In the genomic region with DNA sequence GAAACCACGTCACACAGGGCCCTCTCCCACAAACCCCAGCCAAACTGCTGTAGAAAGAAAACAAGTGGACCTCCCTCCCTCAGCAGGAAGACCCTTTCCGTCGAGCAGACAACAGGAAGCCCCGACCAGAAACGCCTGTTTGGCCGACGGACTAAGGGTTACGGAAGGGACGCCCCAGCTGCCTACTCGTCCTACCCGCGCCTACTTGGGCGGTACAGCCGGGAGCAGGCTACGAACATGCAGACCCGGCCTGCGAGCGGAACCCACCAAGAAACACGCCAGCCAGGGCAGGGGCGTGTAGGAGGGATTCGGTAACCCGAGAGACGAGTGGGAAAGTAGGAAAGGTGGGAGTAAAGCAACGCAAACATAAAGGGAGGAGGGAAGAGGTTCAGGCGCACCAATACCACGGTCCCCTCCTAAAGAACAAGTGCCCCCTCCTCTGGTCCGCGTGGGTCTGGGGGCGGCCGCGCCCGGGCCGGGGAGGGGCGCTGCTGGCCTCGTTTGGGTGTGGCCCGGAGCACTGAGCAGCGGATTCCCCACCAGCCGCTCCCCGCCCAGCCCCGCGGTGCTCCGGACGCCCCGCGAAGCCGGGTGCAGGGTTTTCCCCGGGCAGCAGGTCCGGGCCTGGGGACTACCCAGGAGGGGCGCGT, we compare ENCODE assay signal across 8 cellular contexts. TPM values are rescaled to one million over a fixed set of nuclear protein-coding genes. Genes with fewer than 3 reads are reported as not detected.
DNase-seq lines count a peak whose midpoint lies in the region; ATAC-seq and TF ChIP-seq lines count a peak whose summit lies in the region.

No MANE protein-coding gene starts in this region.

- DNase-seq in GM23248 (peak; percentile 67), RWPE1 (ENCODE audit: low spot score) (no peak), ascending aorta (ENCODE audit: low spot score in 2 of 2) (peak in 1 of 2 donors; percentile 78), immature natural killer cell (peak; percentile 41 to 46 (median 43)), AML-193 (lab: John Stamatoyannopoulos, UW) (no peak), D341Med (ENCODE audit: low spot score) (no peak)
- DNase-seq in stimulated activated CD4-positive, alpha-beta T cell treated with anti-CD3 and anti-CD28 coated beads, Interleukin-4, amount 100 ng/mL, for 24 hours, result peak; percentile 41

- in situ Hi-C loops in GM23248 (cut with MboI), result no loop called here

- peaks cover 54% of the 10 kb centered on the region for H3K4me1 ChIP-seq in GM23248 (ENCODE audit: insufficient read depth)
- peaks cover 28 to 51% of the 10 kb centered on the region in 2 donors for H3K4me1 ChIP-seq in ascending aorta

- H3K27me3 Mint-ChIP-seq in immature natural killer cell (ENCODE audit: low read depth in 3 of 3), result peaks cover 2 to 10% (median 5%) of the 10 kb centered on the region in 3 donors

- H3K9ac ChIP-seq in GM23248, result peak overlapping the region; percentile 99

- H2AFZ ChIP-seq in GM23248, result peak overlapping the region; percentile 53

- peak overlapping the region; percentile 86 to 98 (median 92) for H3K27ac Mint-ChIP-seq in immature natural killer cell

- H4K20me1 ChIP-seq in GM23248 (ENCODE audit: insufficient read depth), result no peaks in the 10 kb centered on the region

- CTCF ChIA-PET in RWPE1 (lab: Yijun Ruan, JAX), result interaction anchor here (0.6 to 1.9 kb wide), 5 partner anchors 10 to 86 kb away, joined by 3 to 7 read pairs (median 3); no protein-coding TSS in a partner anchor

- H3K27me3 ChIP-seq in GM23248 (replicated peaks; ENCODE audit: insufficient read depth), result no peaks in the 10 kb centered on the region
- H3K27me3 ChIP-seq in ascending aorta, result no peaks in the 10 kb centered on the region

- H3F3A ChIP-seq in GM23248 (ENCODE audit: insufficient read depth), result peaks cover 63% of the 10 kb centered on the region

- H3K4me3 ChIP-seq in GM23248, result peak overlapping the region; percentile 97
- H3K4me3 ChIP-seq in ascending aorta, result peak overlapping the region; percentile 73 to 97

- no peaks in the 10 kb centered on the region for H3K9me2 ChIP-seq in GM23248 (ENCODE audit: insufficient read depth)

- TF ChIP-seq CTCF in RWPE1 (conservative IDR thresholded peaks at IDR 0.05; ENCODE audit: low read depth) (no peak), ascending aorta (IDR thresholded peaks at IDR 0.05) (no peak)

- H3K27ac ChIP-seq in GM23248 (peak overlapping the region; percentile 98), RWPE1 (peak overlapping the region; percentile 100), ascending aorta (peak overlapping the region; percentile 93 to 95)

- peak overlapping the region; percentile 89 to 99 (median 97) for H3K4me3 Mint-ChIP-seq in immature natural killer cell

- no peaks in the 10 kb centered on the region for H3K36me3 Mint-ChIP-seq in immature natural killer cell

- no peak for ATAC-seq in GM18520 (IDR thresholded peaks at IDR 0.05; ENCODE audit: unreplicated experiment)

- no peaks in the 10 kb centered on the region for H3K9me3 ChIP-seq in GM23248 (ENCODE audit: low read depth)
- no peaks in the 10 kb centered on the region for H3K9me3 ChIP-seq in ascending aorta

- peaks cover 35% of the 10 kb centered on the region for H3K79me2 ChIP-seq in GM23248 (ENCODE audit: insufficient read depth)

- POLR2A ChIA-PET in RWPE1 (lab: Yijun Ruan, JAX; ENCODE audit: low non-redundant PET), result interaction anchor here (0.6 to 1.2 kb wide), 2 partner anchors 8 to 1367 kb away, joined by 4 to 6 read pairs; no protein-coding TSS in a partner anchor

- intact Hi-C loops in ascending aorta (cut with DNase I), result loop anchor here (2.0 kb wide), 2 partner anchors 44 to 48 kb away; a partner anchor contains a TSS

- 1% methylated on average over 28 to 47 of the region's 50 CpGs for WGBS in GM23248 (ENCODE audit: low coverage in 1 of 2, low lambda C conversion rate in 2 of 2, missing lambda C conversion rate in 2 of 2), 2 experiments

- H3K4me1 Mint-ChIP-seq in immature natural killer cell, result peaks cover 42 to 48% of the 10 kb centered on the region in 2 donors

- H3K4me2 ChIP-seq in GM23248 (ENCODE audit: unreplicated experiment), result peak overlapping the region; percentile 89

- H3K36me3 ChIP-seq in GM23248 (ENCODE audit: low read depth) (no peaks in the 10 kb centered on the region), ascending aorta (no peaks in the 10 kb centered on the region)

- no peaks in the 10 kb centered on the region for H3K9me3 Mint-ChIP-seq in immature natural killer cell

RNA-seq across cellular contexts. Expression of a gene that starts 0.5 kb away (rescaled TPM):
- total RNA-seq in GM23248 (2014; rRNA removed; shearing (Covaris generic)), result 60.5 and 60.7 TPM in 2 replicates
- polyA plus RNA-seq in GM23248 (2016; fragmentation: Nextera tagmentation; extraction: Ambion mirVana) (1,024 and 1,043 TPM in 2 replicates), immature natural killer cell (100 to 1,000 TPM; 445 to 680 (median 567) TPM)
- total RNA-seq in ascending aorta, result 25.8 TPM

RNA-seq across cellular contexts. Expression of a gene that starts 43.6 kb away (rescaled TPM):
- 460 and 612 TPM in 2 replicates for total RNA-seq in GM23248 (2014; rRNA removed; shearing (Covaris generic))
- polyA plus RNA-seq in GM23248 (2016; fragmentation: Nextera tagmentation; extraction: Ambion mirVana) (4,050 and 4,052 TPM in 2 replicates), immature natural killer cell (100 to 1,000 TPM; 331 to 469 (median 429) TPM)
- total RNA-seq in ascending aorta, result 442 TPM

Comparison
In these comparisons a context has a peak if more than half of its experiments do, and no peak if none do; other contexts are left out.
1. DNase-seq: peak in GM23248 (single experiment), immature natural killer cell (3 of 3) and stimulated activated CD4-positive, alpha-beta T cell treated with anti-CD3 and anti-CD28 coated beads, Interleukin-4, amount 100 ng/mL, for 24 hours (single experiment); none in RWPE1 (single experiment), AML-193 (0 of 2) and D341Med (single experiment).
2. Peak in every context shown above with its lines, with median percentiles within 50 percentile points of each other: H3K27ac ChIP-seq.